Comparison of ENCODE assay signal across 8 cellular contexts in genomic region chr6:14732845-14733757, GRCh38.
A peak's percentile ranks its signal among the peaks of the same experiment; 100 is the strongest.
DNase-seq lines count a peak whose midpoint lies in the region; ATAC-seq lines count a peak whose summit lies in the region.

No MANE protein-coding gene starts in this region.

- H3K9me3 Mint-ChIP-seq in effector memory CD8-positive, alpha-beta T cell: no peaks in the 10 kb centered on the region

- peaks cover 26 to 33% of the 10 kb centered on the region in 2 donors for H3K4me1 Mint-ChIP-seq in effector memory CD8-positive, alpha-beta T cell (ENCODE audit: low read depth in 2 of 2)

- peak overlapping the region; percentile 41 to 84 for H3K27ac Mint-ChIP-seq in effector memory CD8-positive, alpha-beta T cell

- no peaks in the 10 kb centered on the region for H3K9me2 ChIP-seq in GM23248 (ENCODE audit: insufficient read depth)

- H3K36me3 Mint-ChIP-seq in effector memory CD8-positive, alpha-beta T cell (ENCODE audit: insufficient read depth): no peaks in the 10 kb centered on the region

- ATAC-seq in activated CD4-positive, CD25-positive, alpha-beta regulatory T cell treated with anti-CD3 and anti-CD28 coated beads, Interleukin-2, amount 50 U/mL, for 24 hours: peak; percentile 88 to 89
- peak; percentile 48 for ATAC-seq in effector memory CD8-positive, alpha-beta T cell (replicated peaks)
- no peak for ATAC-seq in HG03565 (IDR thresholded peaks at IDR 0.05; ENCODE audit: unreplicated experiment)
- ATAC-seq in GM21447 (IDR thresholded peaks at IDR 0.05; ENCODE audit: unreplicated experiment): no peak

- H3K79me2 ChIP-seq in GM23248 (ENCODE audit: insufficient read depth): no peaks in the 10 kb centered on the region

- H3K9ac ChIP-seq in GM23248: peak overlapping the region; percentile 61

- DNase-seq in GM23248: peak; percentile 80
- DNase-seq in effector memory CD8-positive, alpha-beta T cell: no peak
- peak; percentile 55 to 63 for DNase-seq in stimulated activated CD4-positive, alpha-beta T cell treated with anti-CD3 and anti-CD28 coated beads, Interleukin-4, amount 100 ng/mL, for 48 hours (ENCODE audit: low read depth in 2 of 2)
- DNase-seq in SIG-M5 (lab: John Stamatoyannopoulos, UW): no peak
- no peak for DNase-seq in NCI-H82 treated with DMSO at 0.1 percent for 48 hours (lab: John Stamatoyannopoulos, UW; ENCODE audit: unreplicated experiment)

- H3K27me3 Mint-ChIP-seq in effector memory CD8-positive, alpha-beta T cell: no peaks in the 10 kb centered on the region

- no peaks in the 10 kb centered on the region for H3K27me3 ChIP-seq in GM23248 (replicated peaks; ENCODE audit: insufficient read depth)

- 42% methylated on average over 17 of the region's 17 CpGs for WGBS in GM23248 (ENCODE audit: low coverage in 1 of 2, low lambda C conversion rate in 2 of 2, missing lambda C conversion rate in 2 of 2), 2 experiments

- in situ Hi-C loops in GM23248 (cut with MboI): no loop called here

- H3K27ac ChIP-seq in GM23248: peak overlapping the region; percentile 92

- H2AFZ ChIP-seq in GM23248: peak overlapping the region; percentile 1; the same call in 1 of the 2 replicates

- peaks cover 32% of the 10 kb centered on the region for H3F3A ChIP-seq in GM23248 (ENCODE audit: insufficient read depth)

- H3K4me3 ChIP-seq in GM23248: 0 out of 2 replicates have a peak overlapping the region, but pooled peaks have one; percentile 2

- H3K36me3 ChIP-seq in GM23248 (ENCODE audit: low read depth): no peaks in the 10 kb centered on the region

- peak overlapping the region; percentile 38 to 53 for H3K4me3 Mint-ChIP-seq in effector memory CD8-positive, alpha-beta T cell

- H3K4me1 ChIP-seq in GM23248 (ENCODE audit: insufficient read depth): peaks cover 39% of the 10 kb centered on the region

- H3K4me2 ChIP-seq in GM23248 (ENCODE audit: unreplicated experiment): peak overlapping the region; percentile 56

- H4K20me1 ChIP-seq in GM23248 (ENCODE audit: insufficient read depth): no peaks in the 10 kb centered on the region

- H3K9me3 ChIP-seq in GM23248 (ENCODE audit: low read depth): no peaks in the 10 kb centered on the region

Comparison
In these comparisons a context has a peak if more than half of its experiments do, and no peak if none do; other contexts are left out.
1. DNase-seq: peak in GM23248 (single experiment) and stimulated activated CD4-positive, alpha-beta T cell treated with anti-CD3 and anti-CD28 coated beads, Interleukin-4, amount 100 ng/mL, for 48 hours (2 of 2); none in effector memory CD8-positive, alpha-beta T cell (0 of 3), SIG-M5 (single experiment) and NCI-H82 treated with DMSO at 0.1 percent for 48 hours (single experiment).
2. ATAC-seq: peak in activated CD4-positive, CD25-positive, alpha-beta regulatory T cell treated with anti-CD3 and anti-CD28 coated beads, Interleukin-2, amount 50 U/mL, for 24 hours (2 of 2) and effector memory CD8-positive, alpha-beta T cell (single experiment); none in HG03565 (single experiment) and GM21447 (single experiment).